Comparison of ENCODE assay signal across 8 cellular contexts in genomic region chr14:67514203-67514607, GRCh38. TPM values are rescaled to one million over a fixed set of nuclear protein-coding genes. Genes with fewer than 3 reads are reported as not detected.
A peak's percentile ranks its signal among the peaks of the same experiment; 100 is the strongest.
DNase-seq lines count a peak whose midpoint lies in the region; ATAC-seq lines count a peak whose summit lies in the region.

No MANE protein-coding gene starts in this region.

- ATAC-seq in stimulated activated naive CD8-positive, alpha-beta T cell treated with anti-CD3 and anti-CD28 coated beads, Interleukin-15, amount 100 ng/mL, for 72 hours, result peak; percentile 12
- no peak for ATAC-seq in HG03432 (IDR thresholded peaks at IDR 0.05; ENCODE audit: unreplicated experiment)

- H3K4me3 ChIP-seq in iPS-18a (ENCODE audit: low read length), result peak overlapping the region; percentile 57

- H3K27ac Mint-ChIP-seq in activated T-helper 2 cell treated with anti-CD3 and anti-CD28 coated beads, Interferon-gamma antibody, Interleukin-2, Interleukin-4, amounts not matched to agents 10 μg/mL and 5 μg/mL and 100 μg/mL, durations not matched to agents 14 hours and 24 hours and 36 hours, result no peak overlapping the region
- peak overlapping the region in 1 of 2 donors; percentile 93 for H3K27ac Mint-ChIP-seq in stimulated activated naive CD8-positive, alpha-beta T cell treated with anti-CD3 and anti-CD28 coated beads, Interleukin-15, amount 100 ng/mL, for 72 hours

- H3K9ac ChIP-seq in iPS-18a (ENCODE audit: low read length), result no peak overlapping the region

- no peaks in the 10 kb centered on the region for H3K9me3 Mint-ChIP-seq in activated T-helper 2 cell treated with anti-CD3 and anti-CD28 coated beads, Interferon-gamma antibody, Interleukin-2, Interleukin-4, amounts not matched to agents 10 μg/mL and 5 μg/mL and 100 μg/mL, durations not matched to agents 14 hours and 24 hours and 36 hours
- H3K9me3 Mint-ChIP-seq in stimulated activated naive CD8-positive, alpha-beta T cell treated with anti-CD3 and anti-CD28 coated beads, Interleukin-15, amount 100 ng/mL, for 72 hours, result no peaks in the 10 kb centered on the region

- peaks cover 78% of the 10 kb centered on the region for H3K27me3 Mint-ChIP-seq in activated T-helper 2 cell treated with anti-CD3 and anti-CD28 coated beads, Interferon-gamma antibody, Interleukin-2, Interleukin-4, amounts not matched to agents 10 μg/mL and 5 μg/mL and 100 μg/mL, durations not matched to agents 14 hours and 24 hours and 36 hours (ENCODE audit: low read depth)
- no peaks in the 10 kb centered on the region for H3K27me3 Mint-ChIP-seq in stimulated activated naive CD8-positive, alpha-beta T cell treated with anti-CD3 and anti-CD28 coated beads, Interleukin-15, amount 100 ng/mL, for 72 hours

- H3K4me1 Mint-ChIP-seq in activated T-helper 2 cell treated with anti-CD3 and anti-CD28 coated beads, Interferon-gamma antibody, Interleukin-2, Interleukin-4, amounts not matched to agents 10 μg/mL and 5 μg/mL and 100 μg/mL, durations not matched to agents 14 hours and 24 hours and 36 hours (ENCODE audit: low read depth), result peaks cover 2% of the 10 kb centered on the region
- peaks cover 30% of the 10 kb centered on the region for H3K4me1 Mint-ChIP-seq in stimulated activated naive CD8-positive, alpha-beta T cell treated with anti-CD3 and anti-CD28 coated beads, Interleukin-15, amount 100 ng/mL, for 72 hours

- peaks cover 58% of the 10 kb centered on the region for H3K27me3 ChIP-seq in iPS-18a (ENCODE audit: control insufficient read depth, insufficient read depth, low read length)

- H3K36me3 Mint-ChIP-seq in activated T-helper 2 cell treated with anti-CD3 and anti-CD28 coated beads, Interferon-gamma antibody, Interleukin-2, Interleukin-4, amounts not matched to agents 10 μg/mL and 5 μg/mL and 100 μg/mL, durations not matched to agents 14 hours and 24 hours and 36 hours (ENCODE audit: low read depth), result no peaks in the 10 kb centered on the region

- H3K27ac ChIP-seq in iPS-18a (ENCODE audit: low read length), result no peak overlapping the region

- DNase-seq in DMS79 treated with DMSO at 0.1 percent for 48 hours (lab: John Stamatoyannopoulos, UW) (peak; percentile 43), DMS79 (lab: John Stamatoyannopoulos, UW) (no peak), ureter (ENCODE audit: low spot score) (no peak)
- DNase-seq in activated T-helper 2 cell treated with anti-CD3 and anti-CD28 coated beads, Interferon-gamma antibody, Interleukin-2, Interleukin-4, amounts not matched to agents 10 μg/mL and 5 μg/mL and 100 μg/mL, durations not matched to agents 14 hours and 24 hours and 36 hours (ENCODE audit: low spot score), result no peak
- DNase-seq in stimulated activated naive CD8-positive, alpha-beta T cell treated with anti-CD3 and anti-CD28 coated beads, Interleukin-15, amount 100 ng/mL, for 72 hours, result no peak
- no peak for DNase-seq in stimulated activated CD4-positive, alpha-beta T cell treated with anti-CD3 and anti-CD28 coated beads, Interleukin-4, amount 100 ng/mL, for 1 hour

- no peaks in the 10 kb centered on the region for H3K4me1 ChIP-seq in iPS-18a (ENCODE audit: control insufficient read depth, low read depth, low read length)

- intact Hi-C loops in activated T-helper 2 cell treated with anti-CD3 and anti-CD28 coated beads, Interferon-gamma antibody, Interleukin-2, Interleukin-4, amounts not matched to agents 10 μg/mL and 5 μg/mL and 100 μg/mL, durations not matched to agents 14 hours and 24 hours and 36 hours (cut with micrococcal nuclease), result loop anchor here (1.0 to 5.0 kb wide), 2 partner anchors 26 to 87 kb away; partner anchors contain the start of gene TMEM229B

- no peaks in the 10 kb centered on the region for H3K36me3 ChIP-seq in iPS-18a (ENCODE audit: control insufficient read depth, low read depth, low read length)

- peak overlapping the region; percentile 81 for H3K4me3 Mint-ChIP-seq in activated T-helper 2 cell treated with anti-CD3 and anti-CD28 coated beads, Interferon-gamma antibody, Interleukin-2, Interleukin-4, amounts not matched to agents 10 μg/mL and 5 μg/mL and 100 μg/mL, durations not matched to agents 14 hours and 24 hours and 36 hours (ENCODE audit: low read depth)
- peak overlapping the region; percentile 82 to 91 for H3K4me3 Mint-ChIP-seq in stimulated activated naive CD8-positive, alpha-beta T cell treated with anti-CD3 and anti-CD28 coated beads, Interleukin-15, amount 100 ng/mL, for 72 hours

- no peaks in the 10 kb centered on the region for H3K9me3 ChIP-seq in iPS-18a (ENCODE audit: control insufficient read depth, low read depth, low read length)

RNA-seq across cellular contexts. Expression of gene PLEKHH1, which starts 18.9 kb away (rescaled TPM):
- 1.5 and 1.8 TPM in 2 replicates for total RNA-seq in activated T-helper 2 cell treated with anti-CD3 and anti-CD28 coated beads, Interferon-gamma antibody, Interleukin-2, Interleukin-4, amounts not matched to agents 10 μg/mL and 5 μg/mL and 100 μg/mL, durations not matched to agents 14 hours and 24 hours and 36 hours
- total RNA-seq in ureter, result 46.3 TPM

RNA-seq across cellular contexts. Expression of gene TMEM229B, which starts 25.7 kb away (rescaled TPM):
- total RNA-seq in activated T-helper 2 cell treated with anti-CD3 and anti-CD28 coated beads, Interferon-gamma antibody, Interleukin-2, Interleukin-4, amounts not matched to agents 10 μg/mL and 5 μg/mL and 100 μg/mL, durations not matched to agents 14 hours and 24 hours and 36 hours, result 0.71 and 0.75 TPM in 2 replicates
- 24.7 TPM for total RNA-seq in ureter

Comparison
In these comparisons a context has a peak if more than half of its experiments do, and no peak if none do; other contexts are left out.
1. RNA of gene PLEKHH1, which starts 18.9 kb away (total RNA-seq): 46.3 TPM in ureter (single experiment); 1.5 to 1.8 TPM in activated T-helper 2 cell treated with anti-CD3 and anti-CD28 coated beads, Interferon-gamma antibody, Interleukin-2, Interleukin-4, amounts not matched to agents 10 μg/mL and 5 μg/mL and 100 μg/mL, durations not matched to agents 14 hours and 24 hours and 36 hours; every median in the first group is over 10 times any median in the second.
2. RNA of gene TMEM229B, which starts 25.7 kb away (total RNA-seq): 24.7 TPM in ureter (single experiment); 0.71 to 0.75 TPM in activated T-helper 2 cell treated with anti-CD3 and anti-CD28 coated beads, Interferon-gamma antibody, Interleukin-2, Interleukin-4, amounts not matched to agents 10 μg/mL and 5 μg/mL and 100 μg/mL, durations not matched to agents 14 hours and 24 hours and 36 hours; every median in the first group is over 10 times any median in the second.